ENCODE assay signal across 8 cellular contexts in the genomic region with DNA sequence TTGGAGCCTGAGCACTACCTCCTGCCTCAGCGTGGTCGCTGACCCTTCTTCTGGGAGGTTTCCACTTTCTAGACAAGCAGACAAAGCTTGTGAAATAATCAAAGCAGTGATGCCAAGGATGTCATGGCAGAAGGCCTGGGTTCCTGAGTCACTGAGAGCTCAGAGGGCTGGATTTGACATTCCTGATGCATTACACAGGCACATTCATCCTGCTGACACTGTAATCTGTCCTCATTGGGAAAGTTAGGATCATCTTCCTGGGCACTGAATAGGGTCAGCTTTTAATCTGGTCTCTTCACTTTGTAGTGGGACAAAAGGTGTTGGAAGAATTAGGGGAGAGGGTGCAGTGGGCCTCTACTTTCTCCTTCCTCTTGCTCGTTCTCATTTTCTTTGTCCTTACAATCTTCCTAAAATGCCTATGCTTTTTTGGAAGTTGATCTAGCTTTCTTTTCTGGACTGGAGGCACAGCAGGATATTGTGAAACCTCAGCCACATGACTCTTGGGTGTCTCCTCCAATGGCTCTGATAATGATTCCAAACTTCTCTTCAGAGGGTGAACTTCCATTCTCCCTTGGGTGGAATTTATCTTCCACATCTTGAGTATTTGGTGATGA. TPM values are rescaled to one million over a fixed set of nuclear protein-coding genes. Genes with fewer than 3 reads are reported as not detected.
A peak's percentile ranks its signal among the peaks of the same experiment; 100 is the strongest.
DNase-seq lines count a peak whose midpoint lies in the region; ATAC-seq, FAIRE-seq and TF ChIP-seq lines count a peak whose summit lies in the region.

No MANE protein-coding gene starts in this region.

- TF ChIP-seq CTCF in psoas muscle (IDR thresholded peaks at IDR 0.05) = no peak

- intact Hi-C loops in Right ventricle myocardium inferior (cut with DNase I) (no loop called here), psoas muscle (cut with DNase I) (no loop called here)

- peak; percentile 5 for FAIRE-seq in GM12892 (lab: Jason Lieb, UNC)

- peak overlapping the region in 3 of 6 donors; percentile 6 to 49 (median 13) for H3K27ac Mint-ChIP-seq in immature natural killer cell

- H3K4me3 Mint-ChIP-seq in immature natural killer cell = no peak overlapping the region

- H3K4me1 ChIP-seq in psoas muscle = peaks cover 39% of the 10 kb centered on the region

- H3K36me3 ChIP-seq in psoas muscle (ENCODE audit: insufficient read depth in 1 of 2, low read depth in 1 of 2) = no peaks in the 10 kb centered on the region

- no peaks in the 10 kb centered on the region for H3K27me3 ChIP-seq in psoas muscle (ENCODE audit: insufficient read depth in 3 of 3, low read length in 2 of 3)

- ATAC-seq in Right ventricle myocardium inferior (peak; percentile 97), psoas muscle (peak; percentile 98 to 99 (median 99)), GM21381 (IDR thresholded peaks at IDR 0.05; ENCODE audit: unreplicated experiment) (no peak), HG02642 (IDR thresholded peaks at IDR 0.05; ENCODE audit: poor library complexity, unreplicated experiment) (no peak)

- no peaks in the 10 kb centered on the region for H3K9me3 ChIP-seq in psoas muscle

- WGBS in psoas muscle, 3 donors = 10 to 19% (median 17%) methylated on average over 3 of the region's 3 CpGs

- peak overlapping the region; percentile 48 for H3K4me3 ChIP-seq in psoas muscle

- DNase-seq in GM12892 (ENCODE audit: insufficient read length) (no peak), SW480 (ENCODE audit: low spot score) (peak; percentile 63), Right ventricle myocardium inferior (ENCODE audit: missing footprints) (no peak), psoas muscle (peak; percentile 86 to 87), immature natural killer cell (no peak), NCI-H1048 (lab: John Stamatoyannopoulos, UW) (no peak)

- no peaks in the 10 kb centered on the region for H3K9me3 Mint-ChIP-seq in immature natural killer cell

- TF ChIP-seq POLR2A in GM12892 (IDR thresholded peaks at IDR 0.05; ENCODE audit: low read depth, low read length) = no peak

- H3K27me3 Mint-ChIP-seq in immature natural killer cell (ENCODE audit: low read depth in 3 of 3) = peaks cover 0 to 3% (median 1%) of the 10 kb centered on the region in 3 donors

- peaks cover 3% of the 10 kb centered on the region in 3 donors for H3K36me3 Mint-ChIP-seq in immature natural killer cell

- peak overlapping the region; percentile 94 for H3K27ac ChIP-seq in psoas muscle

- H3K4me1 Mint-ChIP-seq in immature natural killer cell = peaks cover 20 to 36% of the 10 kb centered on the region in 2 donors

RNA-seq across cellular contexts. Expression of a gene that starts 29.6 kb away (rescaled TPM):
- 10.1 TPM for polyA plus RNA-seq in GM12892 (2012; ENCODE audit: missing spikeins)
- total RNA-seq in Right ventricle myocardium inferior (25.8 TPM), psoas muscle (10 to 100 TPM; 27.7 to 51.8 (median 37.1) TPM)
- polyA plus RNA-seq in psoas muscle (10 to 100 TPM in 1 of 3 donors, 1 to 10 TPM in 2; 4.1 to 10.9 (median 8.3) TPM), immature natural killer cell (10 to 100 TPM in 1 of 3 donors, 1 to 10 TPM in 2; 1.8 to 12.5 (median 3.5) TPM)

Comparison
In these comparisons a context has a peak if more than half of its experiments do, and no peak if none do; other contexts are left out.
1. DNase-seq: peak in SW480 (single experiment) and psoas muscle (2 of 2); none in GM12892 (single experiment), Right ventricle myocardium inferior (single experiment), immature natural killer cell (0 of 3) and NCI-H1048 (single experiment).
2. ATAC-seq: peak in Right ventricle myocardium inferior (single experiment) and psoas muscle (4 of 4); none in GM21381 (single experiment) and HG02642 (single experiment).